In genomic region chr17:40598928-40599627, GRCh38 we compare ENCODE assay signal across 8 cellular contexts. TPM values are rescaled to one million over a fixed set of nuclear protein-coding genes. Genes with fewer than 3 reads are reported as not detected.
A peak's percentile ranks its signal among the peaks of the same experiment; 100 is the strongest.
DNase-seq lines count a peak whose midpoint lies in the region; ATAC-seq and TF ChIP-seq lines count a peak whose summit lies in the region.

No MANE protein-coding gene starts in this region.

- H3K27me3 ChIP-seq in psoas muscle (ENCODE audit: insufficient read depth in 3 of 3, low read length in 2 of 3) = no peaks in the 10 kb centered on the region

- no peak overlapping the region for H3K4me3 Mint-ChIP-seq in endothelial cell (ENCODE audit: unreplicated experiment)

- no peaks in the 10 kb centered on the region for H3K4me1 ChIP-seq in psoas muscle

- H3K27ac ChIP-seq in caudate nucleus (ENCODE audit: low read depth, low read length) = peak overlapping the region; percentile 8
- peak overlapping the region; percentile 50 for H3K27ac ChIP-seq in psoas muscle

- H3K27me3 Mint-ChIP-seq in endothelial cell (ENCODE audit: unreplicated experiment) = no peaks in the 10 kb centered on the region

- peak; percentile 68 for ATAC-seq in GM18502 (IDR thresholded peaks at IDR 0.05; ENCODE audit: poor library complexity, unreplicated experiment)
- peak; percentile 70 for ATAC-seq in HG02840 (IDR thresholded peaks at IDR 0.05; ENCODE audit: low FRiP score, unreplicated experiment)
- ATAC-seq in psoas muscle = peak in 2 of 4 donors; percentile 34 to 50
- no peak for ATAC-seq in left colon

- H3K36me3 ChIP-seq in psoas muscle (ENCODE audit: insufficient read depth in 1 of 2, low read depth in 1 of 2) = no peaks in the 10 kb centered on the region

- H3K27ac Mint-ChIP-seq in endothelial cell (ENCODE audit: unreplicated experiment) = no peak overlapping the region

- in situ Hi-C loops in SK-MEL-5 (cut with HindIII; ENCODE audit: low pct_unique_long_range_greater_than_20kb, low sequenced_read_pairs) = no loop called here

- TF ChIP-seq CTCF in psoas muscle (IDR thresholded peaks at IDR 0.05) = no peak
- no peak for TF ChIP-seq CTCF in endothelial cell (IDR thresholded peaks at IDR 0.05; ENCODE audit: unreplicated experiment)

- intact Hi-C loops in psoas muscle (cut with DNase I) (no loop called here), left colon (cut with DNase I, micrococcal nuclease) (no loop called here)

- H3K36me3 Mint-ChIP-seq in endothelial cell (ENCODE audit: low read depth, unreplicated experiment) = no peaks in the 10 kb centered on the region

- no peaks in the 10 kb centered on the region for H3K9me3 ChIP-seq in psoas muscle

- H3K9me3 Mint-ChIP-seq in endothelial cell (ENCODE audit: unreplicated experiment) = no peaks in the 10 kb centered on the region

- peaks cover 6% of the 10 kb centered on the region for H3K4me1 Mint-ChIP-seq in endothelial cell (ENCODE audit: unreplicated experiment)

- H3K4me3 ChIP-seq in psoas muscle = no peak overlapping the region

- DNase-seq in SK-MEL-5 (ENCODE audit: low read depth, low spot score) = peak; percentile 97
- DNase-seq in caudate nucleus (lab: John Stamatoyannopoulos, UW) = no peak
- peak in 1 of 2 donors; percentile 64 for DNase-seq in psoas muscle
- no peak for DNase-seq in endothelial cell (ENCODE audit: low spot score)
- no peak for DNase-seq in retina
- DNase-seq in left colon = no peak

- WGBS in psoas muscle, 3 donors = 50 to 59% (median 51%) methylated on average over 17 of the region's 17 CpGs

RNA-seq across cellular contexts. Expression of gene CCR7, which starts 33.8 kb away (rescaled TPM):
- not detected in 2 replicates for total RNA-seq in SK-MEL-5 (2014; rRNA removed; shearing (Covaris generic))
- 0.12 TPM in 1 of 2 replicates, not detected in the other for polyA plus RNA-seq in SK-MEL-5 (2015; cell fraction: cytosol; rRNA removed)
- not detected in 2 replicates for polyA plus RNA-seq in SK-MEL-5 (2015; cell fraction: nucleus; rRNA removed)
- total RNA-seq in psoas muscle (under 1 TPM; 0.20 to 0.24 (median 0.21) TPM), endothelial cell (ENCODE audit: unreplicated experiment) (0.51 TPM), left colon (under 1 TPM; 0.31 to 0.95 TPM)
- polyA plus RNA-seq in psoas muscle = under 1 TPM in 2 of 3 donors, not detected in 1; 0.08 to 0.09 TPM

RNA-seq across cellular contexts. Expression of gene SMARCE1, which starts 48.5 kb away (rescaled TPM):
- total RNA-seq in SK-MEL-5 (2014; rRNA removed; shearing (Covaris generic)) = 84.5 and 85.2 TPM in 2 replicates
- 79.2 and 92.7 TPM in 2 replicates for polyA plus RNA-seq in SK-MEL-5 (2015; cell fraction: cytosol; rRNA removed)
- 114 and 121 TPM in 2 replicates for polyA plus RNA-seq in SK-MEL-5 (2015; cell fraction: nucleus; rRNA removed)
- total RNA-seq in psoas muscle = 10 to 100 TPM; 49.6 to 64.7 (median 61.6) TPM
- 10 to 100 TPM; 55.6 to 59.9 (median 55.9) TPM for polyA plus RNA-seq in psoas muscle
- 138 TPM for total RNA-seq in endothelial cell (ENCODE audit: unreplicated experiment)
- total RNA-seq in left colon = 10 to 100 TPM; 74.5 to 76.4 TPM
